ENCODE assay signal across 1 cellular context in the genomic region with DNA sequence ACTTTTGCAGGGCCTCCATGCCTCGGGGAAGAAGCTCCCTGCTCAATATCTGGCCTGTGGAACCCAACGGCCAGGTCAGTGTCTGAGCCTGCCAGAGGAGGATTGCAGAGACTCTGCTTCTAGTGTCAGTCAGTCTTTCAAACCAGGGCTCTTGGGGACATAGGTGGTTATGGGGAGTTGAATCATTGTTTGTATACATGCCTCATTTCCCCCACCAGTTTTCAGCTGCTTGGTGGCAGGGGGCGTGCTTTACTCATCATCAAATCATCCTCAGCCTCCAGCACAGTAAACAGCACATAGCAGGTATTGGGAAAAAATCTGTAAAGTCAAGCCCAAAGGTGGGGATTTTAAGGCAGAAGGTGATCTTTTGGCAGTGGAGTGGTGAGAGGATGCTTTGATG.
TF ChIP-seq lines count a peak whose summit lies in the region.

No MANE protein-coding gene starts in this region.

TF ChIP-seq in K562, 482 proteins besides CTCF, POLR2A, EP300 and RAD21:
- TF ChIP-seq ZNF707 (CRISPR knock-in tag; conservative IDR thresholded peaks at IDR 0.05) (no peak), CEBPG (CRISPR knock-in tag; IDR thresholded peaks at IDR 0.05) (no peak), CEBPG (tag; conservative IDR thresholded peaks at IDR 0.05 in 1 of 2, IDR thresholded peaks at IDR 0.05 in 1 of 2) (no peak), ZSCAN32 (CRISPR knock-in tag; IDR thresholded peaks at IDR 0.05) (no peak)
- TF ChIP-seq, protein P1, sequence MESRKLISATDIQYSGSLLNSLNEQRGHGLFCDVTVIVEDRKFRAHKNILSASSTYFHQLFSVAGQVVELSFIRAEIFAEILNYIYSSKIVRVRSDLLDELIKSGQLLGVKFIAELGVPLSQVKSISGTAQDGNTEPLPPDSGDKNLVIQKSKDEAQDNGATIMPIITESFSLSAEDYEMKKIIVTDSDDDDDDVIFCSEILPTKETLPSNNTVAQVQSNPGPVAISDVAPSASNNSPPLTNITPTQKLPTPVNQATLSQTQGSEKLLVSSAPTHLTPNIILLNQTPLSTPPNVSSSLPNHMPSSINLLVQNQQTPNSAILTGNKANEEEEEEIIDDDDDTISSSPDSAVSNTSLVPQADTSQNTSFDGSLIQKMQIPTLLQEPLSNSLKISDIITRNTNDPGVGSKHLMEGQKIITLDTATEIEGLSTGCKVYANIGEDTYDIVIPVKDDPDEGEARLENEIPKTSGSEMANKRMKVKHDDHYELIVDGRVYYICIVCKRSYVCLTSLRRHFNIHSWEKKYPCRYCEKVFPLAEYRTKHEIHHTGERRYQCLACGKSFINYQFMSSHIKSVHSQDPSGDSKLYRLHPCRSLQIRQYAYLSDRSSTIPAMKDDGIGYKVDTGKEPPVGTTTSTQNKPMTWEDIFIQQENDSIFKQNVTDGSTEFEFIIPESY (CRISPR knock-in tag; IDR thresholded peaks at IDR 0.05): no peak
- TF ChIP-seq, protein P2, sequence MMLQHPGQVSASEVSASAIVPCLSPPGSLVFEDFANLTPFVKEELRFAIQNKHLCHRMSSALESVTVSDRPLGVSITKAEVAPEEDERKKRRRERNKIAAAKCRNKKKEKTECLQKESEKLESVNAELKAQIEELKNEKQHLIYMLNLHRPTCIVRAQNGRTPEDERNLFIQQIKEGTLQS (IDR thresholded peaks at IDR 0.05): 0 out of 2 replicates have a peak, but pooled peaks have one; percentile 14
- TF ChIP-seq, protein P2 (CRISPR knock-in tag; conservative IDR thresholded peaks at IDR 0.05): no peak
